Comparison of ENCODE assay signal across 8 cellular contexts in genomic region chr1:2391385-2392070, GRCh38. TPM values are rescaled to one million over a fixed set of nuclear protein-coding genes. Genes with fewer than 3 reads are reported as not detected.
DNase-seq lines count a peak whose midpoint lies in the region; ATAC-seq and TF ChIP-seq lines count a peak whose summit lies in the region.

Gene MORN1, minus strand, starts transcription at chr1:2391554. Its CDS starts 21 bp downstream, at chr1:2391533.
Gene RER1, plus strand, starts transcription at chr1:2391841. Its CDS starts 3,950 bp downstream, at chr1:2395791.

- peak within 1 kb of the TSS; percentile 85 to 93 (median 90) for H3K4me3 Mint-ChIP-seq in CD4-positive, alpha-beta memory T cell
- H3K4me3 Mint-ChIP-seq in activated CD4-positive, alpha-beta memory T cell treated with anti-CD3 and anti-CD28 coated beads, Interleukin-2, amount 10 ng/mL, durations not matched to agents 7 days and 5 days, result peak within 1 kb of the TSS; percentile 85

- under 1% methylated on average over 95 of the region's 95 CpGs for WGBS in liver

- peak in 1 of 2 donors; percentile 42 for TF ChIP-seq RAD21 in liver (IDR thresholded peaks at IDR 0.05)

- no peaks in the 10 kb centered on the region for H3K27me3 Mint-ChIP-seq in CD4-positive, alpha-beta memory T cell
- H3K27me3 Mint-ChIP-seq in activated CD4-positive, alpha-beta memory T cell treated with anti-CD3 and anti-CD28 coated beads, Interleukin-2, amount 10 ng/mL, durations not matched to agents 7 days and 5 days, result no peaks in the 10 kb centered on the region

- H3K9me3 Mint-ChIP-seq in CD4-positive, alpha-beta memory T cell, result no peaks in the 10 kb centered on the region
- no peaks in the 10 kb centered on the region for H3K9me3 Mint-ChIP-seq in activated CD4-positive, alpha-beta memory T cell treated with anti-CD3 and anti-CD28 coated beads, Interleukin-2, amount 10 ng/mL, durations not matched to agents 7 days and 5 days

- H3K27me3 ChIP-seq in CD4-positive, alpha-beta memory T cell (ENCODE audit: insufficient read depth, low read length), result no peaks in the 10 kb centered on the region
- H3K27me3 ChIP-seq in dorsolateral prefrontal cortex (no peaks in the 10 kb centered on the region), liver (ENCODE audit: control insufficient read depth in 4 of 4, insufficient read depth in 4 of 4, low read length in 3 of 4) (no peaks in the 10 kb centered on the region)

- TF ChIP-seq CTCF in dorsolateral prefrontal cortex (IDR thresholded peaks at IDR 0.05 in 54 of 56, conservative IDR thresholded peaks at IDR 0.05 in 2 of 56; ENCODE audit: low read depth in 1 of 56, partially characterized antibody in 56 of 56), result peak in 42 of 56 donors; percentile 7 to 71 (median 40)
- TF ChIP-seq CTCF in liver (IDR thresholded peaks at IDR 0.05; ENCODE audit: low read depth, low read length, missing input control), result no peak

- H3K36me3 Mint-ChIP-seq in CD4-positive, alpha-beta memory T cell, result peaks cover 7 to 36% of the 10 kb centered on the region in 2 donors
- H3K36me3 Mint-ChIP-seq in activated CD4-positive, alpha-beta memory T cell treated with anti-CD3 and anti-CD28 coated beads, Interleukin-2, amount 10 ng/mL, durations not matched to agents 7 days and 5 days (ENCODE audit: low read depth), result peaks cover 32% of the 10 kb centered on the region

- H3K27ac ChIP-seq in CD4-positive, alpha-beta memory T cell (ENCODE audit: low read depth, low read length), result peak within 1 kb of the TSS; percentile 76
- H3K27ac ChIP-seq in dorsolateral prefrontal cortex (peak within 1 kb of the TSS in 58 of 59 donors; percentile 38 to 93 (median 83)), liver (ENCODE audit: low read depth in 1 of 2, low read length in 2 of 2) (peak within 1 kb of the TSS; percentile 73 to 77)

- POLR2A ChIA-PET in CD4-positive, alpha-beta memory T cell (lab: Charles Lee; ENCODE audit: partially characterized antibody), result interaction anchor here (0.7 to 2.5 kb wide), 33 partner anchors 10 to 776 kb away, joined by 3 to 32 read pairs (median 5); partner anchors contain the start of genes FAAP20, MIB2, PANK4 and PEX10
- POLR2A ChIA-PET in activated CD4-positive, alpha-beta memory T cell treated with anti-CD3 and anti-CD28 coated beads, Interleukin-2, amount 10 ng/mL, durations not matched to agents 7 days and 5 days (lab: Charles Lee), result interaction anchor here (0.7 to 3.4 kb wide), 22 partner anchors 10 to 243 kb away, joined by 3 to 26 read pairs (median 4); partner anchors contain the start of genes FAAP20, PANK4, PEX10 and TNFRSF14

- peaks cover 21 to 50% (median 38%) of the 10 kb centered on the region in 4 donors for H3K4me1 Mint-ChIP-seq in CD4-positive, alpha-beta memory T cell
- peaks cover 45% of the 10 kb centered on the region for H3K4me1 Mint-ChIP-seq in activated CD4-positive, alpha-beta memory T cell treated with anti-CD3 and anti-CD28 coated beads, Interleukin-2, amount 10 ng/mL, durations not matched to agents 7 days and 5 days

- peak; percentile 80 for ATAC-seq in GM19455 (IDR thresholded peaks at IDR 0.05; ENCODE audit: unreplicated experiment)

- H3K36me3 ChIP-seq in CD4-positive, alpha-beta memory T cell (ENCODE audit: insufficient read depth, low read length), result peaks cover 11% of the 10 kb centered on the region
- peaks cover 1 to 8% (median 6%) of the 10 kb centered on the region in 4 donors for H3K36me3 ChIP-seq in liver (ENCODE audit: control insufficient read depth in 4 of 4, insufficient read depth in 3 of 4, low read depth in 1 of 4, low read length in 3 of 4)

- peak within 1 kb of the TSS; percentile 87 to 95 (median 93) for H3K27ac Mint-ChIP-seq in CD4-positive, alpha-beta memory T cell
- H3K27ac Mint-ChIP-seq in activated CD4-positive, alpha-beta memory T cell treated with anti-CD3 and anti-CD28 coated beads, Interleukin-2, amount 10 ng/mL, durations not matched to agents 7 days and 5 days, result peak within 1 kb of the TSS; percentile 79

- intact Hi-C loops in CD4-positive, alpha-beta memory T cell (cut with micrococcal nuclease), result loop anchor here (1.0 to 2.0 kb wide), 9 partner anchors 21 to 259 kb away; partner anchors contain the start of genes FAAP20, PANK4, PEX10 and PRXL2B
- intact Hi-C loops in dorsolateral prefrontal cortex (cut with DNase I), result loop anchor here (1.0 to 5.0 kb wide), 3 partner anchors 17 to 136 kb away; partner anchors contain the start of genes PANK4 (in 1 of the 2) and PEX10 (in 1 of the 2)

- H3K4me3 ChIP-seq in CD4-positive, alpha-beta memory T cell (ENCODE audit: low read length in 2 of 2), result peak within 1 kb of the TSS; percentile 57 to 75
- H3K4me3 ChIP-seq in dorsolateral prefrontal cortex, result peak within 1 kb of the TSS; percentile 62 to 100 (median 91)
- peak within 1 kb of the TSS; percentile 81 to 95 (median 94) for H3K4me3 ChIP-seq in liver (ENCODE audit: low read depth in 1 of 3, low read length in 3 of 3)

- peak within 1 kb of the TSS; percentile 80 to 83 for H3K9ac ChIP-seq in liver (ENCODE audit: low read depth in 1 of 2, low read length in 2 of 2)

- H3K9me3 ChIP-seq in CD4-positive, alpha-beta memory T cell (ENCODE audit: control insufficient read depth in 1 of 2, low read length in 2 of 2), result no peaks in the 10 kb centered on the region
- H3K9me3 ChIP-seq in liver (ENCODE audit: control insufficient read depth in 4 of 4, low read length in 3 of 4), result no peaks in the 10 kb centered on the region

- H3K4me1 ChIP-seq in CD4-positive, alpha-beta memory T cell (ENCODE audit: insufficient read depth, low read length), result peaks cover 37% of the 10 kb centered on the region
- H3K4me1 ChIP-seq in liver (ENCODE audit: control insufficient read depth in 4 of 4, insufficient read depth in 4 of 4, low read length in 3 of 4), result peaks cover 3 to 37% (median 34%) of the 10 kb centered on the region in 4 donors

- CTCF ChIA-PET in CD4-positive, alpha-beta memory T cell (lab: Charles Lee; ENCODE audit: partially characterized antibody), result interaction anchor here (1.0 to 2.5 kb wide), 6 partner anchors 10 to 217 kb away, joined by 3 to 12 read pairs (median 6); partner anchors contain the start of genes FAAP20 and TNFRSF14
- CTCF ChIA-PET in activated CD4-positive, alpha-beta memory T cell treated with anti-CD3 and anti-CD28 coated beads, Interleukin-2, amount 10 ng/mL, durations not matched to agents 7 days and 5 days (lab: Charles Lee), result interaction anchor here (0.6 to 3.7 kb wide), 12 partner anchors 10 to 483 kb away, joined by 3 to 37 read pairs (median 4); partner anchors contain the start of gene FAAP20

- peak; percentile 98 to 100 (median 99) for DNase-seq in CD4-positive, alpha-beta memory T cell
- DNase-seq in HK-2 (ENCODE audit: unreplicated experiment) (peak; percentile 99), NCI-H82 treated with DMSO at 0.1 percent for 48 hours (lab: John Stamatoyannopoulos, UW; ENCODE audit: unreplicated experiment) (peak; percentile 94), dorsolateral prefrontal cortex (peak; percentile 97 to 99 (median 99))
- DNase-seq in activated CD4-positive, alpha-beta memory T cell treated with anti-CD3 and anti-CD28 coated beads, Interleukin-2, amount 10 ng/mL, durations not matched to agents 7 days and 5 days, result peak; percentile 99
- DNase-seq in stimulated activated CD4-positive, alpha-beta T cell treated with anti-CD3 and anti-CD28 coated beads, Interleukin-4, amount 100 ng/mL, for 1 hour, result peak; percentile 99

TF ChIP-seq in liver, 16 proteins besides CTCF, POLR2A, EP300 and RAD21:
- peak; percentile 30 to 37 for TF ChIP-seq EGR1 (IDR thresholded peaks at IDR 0.05; ENCODE audit: low read depth in 2 of 2)
- TF ChIP-seq YY1 (IDR thresholded peaks at IDR 0.05), result peak; percentile 94
- peak; percentile 81 for TF ChIP-seq SP1 (IDR thresholded peaks at IDR 0.05)
- peak; percentile 85 to 96 for TF ChIP-seq GABPA (IDR thresholded peaks at IDR 0.05 in 1 of 2, conservative IDR thresholded peaks at IDR 0.05 in 1 of 2)
- TF ChIP-seq REST (IDR thresholded peaks at IDR 0.05), result no peak

RNA-seq across cellular contexts. Expression of gene MORN1, which starts in this region (rescaled TPM):
- total RNA-seq in CD4-positive, alpha-beta memory T cell, result 10 to 100 TPM; 12.5 to 15.3 TPM
- polyA plus RNA-seq in CD4-positive, alpha-beta memory T cell, result 1 to 10 TPM; 1.9 to 2.2 TPM
- 1 to 10 TPM; 6.2 to 6.3 TPM for total RNA-seq in activated CD4-positive, alpha-beta memory T cell treated with anti-CD3 and anti-CD28 coated beads, Interleukin-2, amount 10 ng/mL, durations not matched to agents 7 days and 5 days
- total RNA-seq in dorsolateral prefrontal cortex (10 to 100 TPM; 14.0 to 39.6 (median 25.8) TPM), liver (1 to 10 TPM; 4.9 to 6.9 TPM)
- 1 to 10 TPM; 2.3 TPM for polyA plus RNA-seq in liver

RNA-seq across cellular contexts. Expression of gene RER1, which starts in this region (rescaled TPM):
- total RNA-seq in CD4-positive, alpha-beta memory T cell, result 100 to 1,000 TPM; 149 to 151 TPM
- 100 to 1,000 TPM; 131 to 221 TPM for polyA plus RNA-seq in CD4-positive, alpha-beta memory T cell
- 100 to 1,000 TPM; 151 to 160 TPM for total RNA-seq in activated CD4-positive, alpha-beta memory T cell treated with anti-CD3 and anti-CD28 coated beads, Interleukin-2, amount 10 ng/mL, durations not matched to agents 7 days and 5 days
- total RNA-seq in dorsolateral prefrontal cortex (100 to 1,000 TPM in 3 of 120 experiments, 10 to 100 TPM in 117; 62.7 to 113 (median 81.7) TPM), liver (10 to 100 TPM; 43.5 to 78.8 TPM)
- polyA plus RNA-seq in liver, result 100 to 1,000 TPM; 101 to 142 TPM

Comparison
In these comparisons a context has a peak if more than half of its experiments do, and no peak if none do; other contexts are left out.
1. Peak in every context shown above with its lines: DNase-seq, ATAC-seq, H3K4me3 ChIP-seq and H3K27ac ChIP-seq.